ENCODE assay signal across 32 cellular contexts in genomic region chr2:99876956-99877355, GRCh38.
"Had no signal": no experiment of that assay in that cellular context is flagged by ENCODE, and none has a peak within 500 bp of the region (broad histone marks: within the 10 kb centered on the region; RNA-seq: fewer than 3 reads in every experiment).

No MANE protein-coding gene starts in this region.

- H3K9me3 ChIP-seq: adrenal gland, ascending aorta, breast epithelium, heart left ventricle, left lung, lower lobe of right lung, mucosa of descending colon, neutrophil, ovary, prostate gland, right atrium auricular region, spleen, tibial nerve had no signal

- H3K27ac Mint-ChIP-seq: activated naive CD4-positive, alpha-beta T cell treated with anti-CD3 and anti-CD28 coated beads for 36 hours; activated naive CD8-positive, alpha-beta T cell treated with anti-CD3 and anti-CD28 coated beads for 36 hours; activated T-helper 1 cell treated with anti-CD3 and anti-CD28 coated beads, Interleukin-12 subunit alpha, Interleukin-12 subunit beta, Interleukin-2, Interleukin-4 antibody, amounts not matched to agents 30 ng/mL and 10 ng/mL and 1 ng/mL, durations not matched to agents 14 hours and 24 hours and 36 hours; dendritic cell treated with granulocyte-macrophage colony-stimulating factor and Interleukin-4, amounts not matched to agents 40 ng/mL and 50 ng/mL, for 4 days; endodermal cell; natural killer cell treated with Interleukin-12 subunit alpha and Interleukin-12 subunit beta and Interleukin-15 and Interleukin-18, amount 100 ng/mL, for 72 hours; T-helper 1 cell treated with Interleukin-12 subunit alpha and Interleukin-12 subunit beta and Interleukin-4 antibody, amounts not matched to agents 30 μg/mL and 1 μg/mL, for 36 hours had no signal

- H3K36me3 ChIP-seq: adrenal gland, ascending aorta, breast epithelium, heart left ventricle, left lung, lower lobe of right lung, neutrophil, ovary, prostate gland, right atrium auricular region, tibial nerve had no signal

- H3K4me3 Mint-ChIP-seq: activated naive CD4-positive, alpha-beta T cell treated with anti-CD3 and anti-CD28 coated beads for 36 hours; activated naive CD8-positive, alpha-beta T cell treated with anti-CD3 and anti-CD28 coated beads for 36 hours; activated T-helper 1 cell treated with anti-CD3 and anti-CD28 coated beads, Interleukin-12 subunit alpha, Interleukin-12 subunit beta, Interleukin-2, Interleukin-4 antibody, amounts not matched to agents 30 ng/mL and 10 ng/mL and 1 ng/mL, durations not matched to agents 14 hours and 24 hours and 36 hours; dendritic cell treated with granulocyte-macrophage colony-stimulating factor and Interleukin-4, amounts not matched to agents 40 ng/mL and 50 ng/mL, for 4 days; endodermal cell; natural killer cell treated with Interleukin-12 subunit alpha and Interleukin-12 subunit beta and Interleukin-15 and Interleukin-18, amount 100 ng/mL, for 72 hours; T-helper 1 cell treated with Interleukin-12 subunit alpha and Interleukin-12 subunit beta and Interleukin-4 antibody, amounts not matched to agents 30 μg/mL and 1 μg/mL, for 36 hours had no signal

- H3K9me3 Mint-ChIP-seq: activated naive CD4-positive, alpha-beta T cell treated with anti-CD3 and anti-CD28 coated beads for 36 hours; activated naive CD8-positive, alpha-beta T cell treated with anti-CD3 and anti-CD28 coated beads for 36 hours; activated T-helper 1 cell treated with anti-CD3 and anti-CD28 coated beads, Interleukin-12 subunit alpha, Interleukin-12 subunit beta, Interleukin-2, Interleukin-4 antibody, amounts not matched to agents 30 ng/mL and 10 ng/mL and 1 ng/mL, durations not matched to agents 14 hours and 24 hours and 36 hours; dendritic cell treated with granulocyte-macrophage colony-stimulating factor and Interleukin-4, amounts not matched to agents 40 ng/mL and 50 ng/mL, for 4 days; endodermal cell; natural killer cell treated with Interleukin-12 subunit alpha and Interleukin-12 subunit beta and Interleukin-15 and Interleukin-18, amount 100 ng/mL, for 72 hours; T-helper 1 cell treated with Interleukin-12 subunit alpha and Interleukin-12 subunit beta and Interleukin-4 antibody, amounts not matched to agents 30 μg/mL and 1 μg/mL, for 36 hours had no signal

- H3K27ac ChIP-seq: adrenal gland, ascending aorta, breast epithelium, heart left ventricle, left lung, lower lobe of right lung, ovary, prostate gland, right atrium auricular region, spleen, tibial nerve, VCaP had no signal

- ATAC-seq: esophagus mucosa; heart left ventricle; left lung; lower lobe of right lung; mucosa of descending colon; natural killer cell treated with Interleukin-12 subunit alpha and Interleukin-12 subunit beta and Interleukin-15 and Interleukin-18, amount 100 ng/mL, for 72 hours had no signal

- H3K27me3 ChIP-seq: adrenal gland, ascending aorta, breast epithelium, heart left ventricle, left lung, neutrophil, ovary, right atrium auricular region, spleen, tibial nerve had no signal

- DNase-seq: activated CD4-positive, alpha-beta T cell treated with anti-CD3 and anti-CD28 coated beads for 4 hours; activated CD4-positive, alpha-beta T cell treated with anti-CD3 and anti-CD28 coated beads, Interleukin-2, amount 50 U/mL, for 4 hours; activated CD8-positive, alpha-beta memory T cell treated with anti-CD3 and anti-CD28 coated beads for 24 hours; activated effector memory CD4-positive, alpha-beta T cell treated with anti-CD3 and anti-CD28 coated beads, Interleukin-2, amount 50 U/mL, for 16 hours; activated naive CD4-positive, alpha-beta T cell treated with anti-CD3 and anti-CD28 coated beads for 36 hours; activated naive CD8-positive, alpha-beta T cell treated with anti-CD3 and anti-CD28 coated beads for 36 hours; adrenal gland; central memory CD4-positive, alpha-beta T cell; endodermal cell; foreskin fibroblast; heart left ventricle; hypothalamus; kidney glomerular epithelial cell; left lung; lower lobe of right lung; mucosa of descending colon; ovary; spleen; stimulated activated naive CD4-positive, alpha-beta T cell; T-helper 9 cell had no signal

- H3K4me3 ChIP-seq: adrenal gland, ascending aorta, breast epithelium, heart left ventricle, left lung, lower lobe of right lung, mucosa of descending colon, ovary, prostate gland, right atrium auricular region, spleen, tibial nerve had no signal

- H3K27me3 Mint-ChIP-seq: activated naive CD8-positive, alpha-beta T cell treated with anti-CD3 and anti-CD28 coated beads for 36 hours had no signal

- H3K36me3 Mint-ChIP-seq: activated naive CD8-positive, alpha-beta T cell treated with anti-CD3 and anti-CD28 coated beads for 36 hours; natural killer cell treated with Interleukin-12 subunit alpha and Interleukin-12 subunit beta and Interleukin-15 and Interleukin-18, amount 100 ng/mL, for 72 hours had no signal

- H3K4me1 Mint-ChIP-seq: activated naive CD8-positive, alpha-beta T cell treated with anti-CD3 and anti-CD28 coated beads for 36 hours had no signal

- H3K4me1 ChIP-seq: breast epithelium, prostate gland had no signal
